In genomic region chr17:8724451-8724850, GRCh38 we compare ENCODE assay signal across 19 cellular contexts. TPM values are rescaled to one million over a fixed set of nuclear protein-coding genes. Genes with fewer than 3 reads are reported as not detected.
DNase-seq lines count a peak whose midpoint lies in the region; ATAC-seq and TF ChIP-seq lines count a peak whose summit lies in the region.
"Had no signal": no experiment of that assay in that cellular context is flagged by ENCODE, and none has a peak within 500 bp of the region (broad histone marks: within the 10 kb centered on the region; RNA-seq: fewer than 3 reads in every experiment).

No MANE protein-coding gene starts in this region.

- no peak for TF ChIP-seq POLR2A in spleen (IDR thresholded peaks at IDR 0.05)

- no peak for TF ChIP-seq CTCF in natural killer cell (IDR thresholded peaks at IDR 0.05)
- no peak for TF ChIP-seq CTCF in spleen (IDR thresholded peaks at IDR 0.05 in 8 of 11, conservative IDR thresholded peaks at IDR 0.05 in 3 of 11)

- intact Hi-C loops in natural killer cell (cut with micrococcal nuclease) (no loop called here), spleen (cut with DNase I; ENCODE audit: low total_unique reads) (no loop called here)

- no peak overlapping the region for H3K4me3 ChIP-seq in spleen

- peak; percentile 57 for DNase-seq in natural killer cell treated with Interleukin-12 subunit alpha and Interleukin-12 subunit beta and Interleukin-15 and Interleukin-18, amount 100 ng/mL, for 72 hours (ENCODE audit: low spot score)
- no peak for DNase-seq in natural killer cell
- DNase-seq in islet precursor cell: peak; percentile 76
- peak; percentile 55 for DNase-seq in mesenteric fat pad (ENCODE audit: low spot score)
- DNase-seq in spleen: no peak
- no peak for DNase-seq in activated CD8-positive, alpha-beta memory T cell treated with anti-CD3 and anti-CD28 coated beads, Interleukin-2, amount 50 U/mL, for 4 hours
- no peak for DNase-seq in NCI-H1417 treated with DMSO at 0.1 percent for 48 hours (lab: John Stamatoyannopoulos, UW)
- DNase-seq: BE2C; Calu3; CD4-positive, CD25-positive, alpha-beta regulatory T cell; GOT3; KG1; MV-4-11; NCI-H187; NCI-H2107; NCI-H510A; NCI-H774; SIG-M5 had no signal

- peaks cover 0 to 3% (median 0%) of the 10 kb centered on the region in 6 donors for H3K4me1 ChIP-seq in spleen
- H3K4me1 ChIP-seq: BE2C had no signal

- H3K27me3 Mint-ChIP-seq in natural killer cell treated with Interleukin-12 subunit alpha and Interleukin-12 subunit beta and Interleukin-15 and Interleukin-18, amount 100 ng/mL, for 72 hours: peaks cover 9% of the 10 kb centered on the region in 2 donors
- peaks cover 7 to 18% of the 10 kb centered on the region in 2 donors for H3K27me3 Mint-ChIP-seq in natural killer cell (ENCODE audit: low read depth in 2 of 2)

- 83 to 97% (median 89%) methylated on average over 6 to 7 of the region's 7 CpGs for WGBS in spleen, 5 donors

- H3K4me3 Mint-ChIP-seq in natural killer cell treated with Interleukin-12 subunit alpha and Interleukin-12 subunit beta and Interleukin-15 and Interleukin-18, amount 100 ng/mL, for 72 hours: no peak overlapping the region
- no peak overlapping the region for H3K4me3 Mint-ChIP-seq in natural killer cell
- H3K4me3 Mint-ChIP-seq: CD4-positive, CD25-positive, alpha-beta regulatory T cell had no signal

- H3K9me3 ChIP-seq in spleen: no peaks in the 10 kb centered on the region
- H3K9me3 ChIP-seq: BE2C had no signal

- no peaks in the 10 kb centered on the region for H3K36me3 Mint-ChIP-seq in natural killer cell treated with Interleukin-12 subunit alpha and Interleukin-12 subunit beta and Interleukin-15 and Interleukin-18, amount 100 ng/mL, for 72 hours
- no peaks in the 10 kb centered on the region for H3K36me3 Mint-ChIP-seq in natural killer cell
- H3K36me3 Mint-ChIP-seq: CD4-positive, CD25-positive, alpha-beta regulatory T cell had no signal

- H3K27ac ChIP-seq in spleen: no peak overlapping the region

- H3K27me3 ChIP-seq in spleen (replicated peaks in 1 of 7): peaks cover 0 to 21% (median 0%) of the 10 kb centered on the region in 7 donors
- H3K27me3 ChIP-seq: BE2C had no signal

- H3K36me3 ChIP-seq in spleen: no peaks in the 10 kb centered on the region
- H3K36me3 ChIP-seq: BE2C had no signal

- no peak overlapping the region for H3K27ac Mint-ChIP-seq in natural killer cell treated with Interleukin-12 subunit alpha and Interleukin-12 subunit beta and Interleukin-15 and Interleukin-18, amount 100 ng/mL, for 72 hours
- H3K27ac Mint-ChIP-seq in natural killer cell: no peak overlapping the region
- H3K27ac Mint-ChIP-seq: CD4-positive, CD25-positive, alpha-beta regulatory T cell had no signal

- ATAC-seq in natural killer cell treated with Interleukin-12 subunit alpha and Interleukin-12 subunit beta and Interleukin-15 and Interleukin-18, amount 100 ng/mL, for 72 hours: no peak
- no peak for ATAC-seq in natural killer cell

- H3K4me1 Mint-ChIP-seq in natural killer cell treated with Interleukin-12 subunit alpha and Interleukin-12 subunit beta and Interleukin-15 and Interleukin-18, amount 100 ng/mL, for 72 hours (ENCODE audit: low read depth in 2 of 2): no peaks in the 10 kb centered on the region
- no peaks in the 10 kb centered on the region for H3K4me1 Mint-ChIP-seq in natural killer cell
- H3K4me1 Mint-ChIP-seq: CD4-positive, CD25-positive, alpha-beta regulatory T cell had no signal

- H3K9me3 Mint-ChIP-seq in natural killer cell treated with Interleukin-12 subunit alpha and Interleukin-12 subunit beta and Interleukin-15 and Interleukin-18, amount 100 ng/mL, for 72 hours: no peaks in the 10 kb centered on the region
- H3K9me3 Mint-ChIP-seq in natural killer cell: no peaks in the 10 kb centered on the region
- H3K9me3 Mint-ChIP-seq: CD4-positive, CD25-positive, alpha-beta regulatory T cell had no signal

RNA-seq across cellular contexts. Expression of gene CCDC42, which starts 20.2 kb away (rescaled TPM):
- total RNA-seq in natural killer cell treated with Interleukin-12 subunit alpha and Interleukin-12 subunit beta and Interleukin-15 and Interleukin-18, amount 100 ng/mL, for 72 hours: not detected
- total RNA-seq in natural killer cell (under 1 TPM in 2 of 3 donors, not detected in 1; 0.27 to 0.75 TPM), mesenteric fat pad (not detected), spleen (under 1 TPM in 1 of 7 donors, not detected in 6; 0.60 TPM)
- under 1 TPM; 0.10 to 0.33 (median 0.11) TPM for polyA plus RNA-seq in spleen
- total RNA-seq: Calu3; CD4-positive, CD25-positive, alpha-beta regulatory T cell; RPMI7951 had no signal

RNA-seq across cellular contexts. Expression of gene SPDYE4, which starts 33.9 kb away (rescaled TPM):
- total RNA-seq in natural killer cell treated with Interleukin-12 subunit alpha and Interleukin-12 subunit beta and Interleukin-15 and Interleukin-18, amount 100 ng/mL, for 72 hours: not detected
- total RNA-seq in natural killer cell (not detected), mesenteric fat pad (not detected), spleen (not detected)
- polyA plus RNA-seq in spleen: not detected
- total RNA-seq: Calu3; CD4-positive, CD25-positive, alpha-beta regulatory T cell; RPMI7951 had no signal
- polyA plus RNA-seq: CD4-positive, CD25-positive, alpha-beta regulatory T cell had no signal

Comparison
In these comparisons a context has a peak if more than half of its experiments do, and no peak if none do; other contexts are left out.
1. DNase-seq: peak in natural killer cell treated with Interleukin-12 subunit alpha and Interleukin-12 subunit beta and Interleukin-15 and Interleukin-18, amount 100 ng/mL, for 72 hours (single experiment), islet precursor cell (single experiment) and mesenteric fat pad (single experiment); none in natural killer cell (single experiment), spleen (single experiment), activated CD8-positive, alpha-beta memory T cell treated with anti-CD3 and anti-CD28 coated beads, Interleukin-2, amount 50 U/mL, for 4 hours (single experiment) and NCI-H1417 treated with DMSO at 0.1 percent for 48 hours (single experiment).